1 cellular context compared by ENCODE assay signal in the genomic region with DNA sequence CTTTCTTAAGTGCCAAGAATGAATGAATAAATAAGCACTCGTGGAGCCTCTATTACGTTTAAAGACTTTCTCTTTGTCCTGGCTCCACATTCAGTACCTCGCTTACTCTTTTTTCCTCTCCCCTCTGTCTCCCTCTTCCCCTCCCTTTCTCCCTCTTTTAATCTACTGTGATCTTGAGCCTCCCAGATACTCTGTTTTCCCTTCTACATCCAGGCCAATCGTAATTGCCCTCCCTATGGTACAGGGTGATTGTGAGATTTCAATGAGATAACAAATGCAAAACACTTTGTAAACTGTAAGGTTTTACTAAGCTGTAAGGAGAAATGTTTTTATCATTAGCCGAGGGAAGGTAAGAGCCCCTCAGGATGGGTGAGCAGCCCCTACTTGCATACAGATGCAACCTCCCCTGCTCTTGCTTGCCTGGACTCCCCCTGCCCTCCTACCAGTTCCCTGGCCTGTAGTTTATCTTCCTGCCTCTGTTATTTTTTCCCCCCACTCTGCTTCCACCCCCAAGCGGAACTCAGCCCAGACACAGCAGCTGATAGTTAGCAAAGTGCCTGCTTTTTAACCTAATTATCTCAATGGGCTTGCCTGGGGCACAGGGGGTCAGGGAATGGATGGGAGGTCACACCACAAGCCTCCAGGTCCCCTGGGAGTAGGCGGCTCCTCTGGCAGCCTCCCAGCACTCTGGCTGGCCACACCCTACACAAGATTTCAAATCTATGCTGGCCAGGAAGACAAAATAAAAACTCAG.
TF ChIP-seq lines count a peak whose summit lies in the region.

No MANE protein-coding gene starts in this region.

TF ChIP-seq in IMR-90, 13 proteins besides CTCF, POLR2A, EP300 and RAD21:
- TF ChIP-seq SMC3 (IDR thresholded peaks at IDR 0.05; ENCODE audit: low read depth, low read length) (no peak), FOS (IDR thresholded peaks at IDR 0.05; ENCODE audit: low read depth, low read length) (no peak), MAFK (IDR thresholded peaks at IDR 0.05; ENCODE audit: low read depth, low read length) (no peak), MAZ (IDR thresholded peaks at IDR 0.05; ENCODE audit: borderline replicate concordance, low read depth, low read length) (no peak)
- TF ChIP-seq, protein P1, sequence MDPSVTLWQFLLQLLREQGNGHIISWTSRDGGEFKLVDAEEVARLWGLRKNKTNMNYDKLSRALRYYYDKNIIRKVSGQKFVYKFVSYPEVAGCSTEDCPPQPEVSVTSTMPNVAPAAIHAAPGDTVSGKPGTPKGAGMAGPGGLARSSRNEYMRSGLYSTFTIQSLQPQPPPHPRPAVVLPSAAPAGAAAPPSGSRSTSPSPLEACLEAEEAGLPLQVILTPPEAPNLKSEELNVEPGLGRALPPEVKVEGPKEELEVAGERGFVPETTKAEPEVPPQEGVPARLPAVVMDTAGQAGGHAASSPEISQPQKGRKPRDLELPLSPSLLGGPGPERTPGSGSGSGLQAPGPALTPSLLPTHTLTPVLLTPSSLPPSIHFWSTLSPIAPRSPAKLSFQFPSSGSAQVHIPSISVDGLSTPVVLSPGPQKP (IDR thresholded peaks at IDR 0.05; ENCODE audit: borderline replicate concordance, low read depth, low read length) = no peak
TF ChIP-seq in IMR-90: peak in this region for 0.
